In genomic region chr13:106561551-106562170, GRCh38 we compare ENCODE assay signal across 8 cellular contexts. TPM values are rescaled to one million over a fixed set of nuclear protein-coding genes. Genes with fewer than 3 reads are reported as not detected.
DNase-seq lines count a peak whose midpoint lies in the region; ATAC-seq, FAIRE-seq and TF ChIP-seq lines count a peak whose summit lies in the region.

No MANE protein-coding gene starts in this region.

- H3K4me3 ChIP-seq in prostate gland: no peak overlapping the region

- WGBS in prostate gland: 54% methylated on average over 6 of the region's 6 CpGs

- H3K36me3 ChIP-seq in prostate gland: no peaks in the 10 kb centered on the region

- intact Hi-C loops in left cardiac atrium (cut with DNase I) (no loop called here), prostate gland (cut with DNase I) (no loop called here)

- FAIRE-seq in urothelium cell line (lab: Jason Lieb, UNC): no peak

- H3K27ac ChIP-seq in prostate gland: no peak overlapping the region

- no peaks in the 10 kb centered on the region for H3K9me3 ChIP-seq in prostate gland

- no peak for TF ChIP-seq POLR2A in prostate gland (IDR thresholded peaks at IDR 0.05)

- peaks cover 7% of the 10 kb centered on the region for H3K4me1 ChIP-seq in prostate gland (replicated peaks)

- no peak for TF ChIP-seq CTCF in prostate gland (IDR thresholded peaks at IDR 0.05)

- ATAC-seq in GM18907 (IDR thresholded peaks at IDR 0.05; ENCODE audit: unreplicated experiment) (peak; percentile 89), HG02970 (IDR thresholded peaks at IDR 0.05; ENCODE audit: low FRiP score, unreplicated experiment) (peak; percentile 82), left cardiac atrium (peak; percentile 70 to 81)

- peak; percentile 60 to 65 for DNase-seq in activated CD4-positive, alpha-beta T cell treated with anti-CD3 and anti-CD28 coated beads, Interleukin-2, amount 50 U/mL, for 48 hours
- peak; percentile 51 for DNase-seq in left cardiac atrium
- DNase-seq in stimulated activated CD4-positive, alpha-beta T cell treated with anti-CD3 and anti-CD28 coated beads, Interleukin-2, amount 100 ng/mL, for 4 hours (ENCODE audit: low read depth): peak; percentile 42
- no peak for DNase-seq in DMS53 (lab: John Stamatoyannopoulos, UW)
- no peak for DNase-seq in prostate gland (ENCODE audit: low spot score)
- DNase-seq in urothelium cell line (ENCODE audit: low spot score): no peak

- H3K27me3 ChIP-seq in prostate gland (replicated peaks; ENCODE audit: insufficient read depth): no peaks in the 10 kb centered on the region

RNA-seq across cellular contexts. Expression of gene ARGLU1, which starts 6.3 kb away (rescaled TPM):
- total RNA-seq in left cardiac atrium (10 to 100 TPM; 35.4 to 39.0 TPM), prostate gland (10 to 100 TPM; 52.1 to 95.9 TPM)

RNA-seq across cellular contexts. Expression of gene EFNB2, which starts 26.2 kb away (rescaled TPM):
- total RNA-seq in left cardiac atrium (10 to 100 TPM in 1 of 2 donors, 1 to 10 TPM in 1; 9.5 to 14.8 TPM), prostate gland (10 to 100 TPM; 46.1 to 52.4 TPM)

Comparison
In these comparisons a context has a peak if more than half of its experiments do, and no peak if none do; other contexts are left out.
1. DNase-seq: peak in activated CD4-positive, alpha-beta T cell treated with anti-CD3 and anti-CD28 coated beads, Interleukin-2, amount 50 U/mL, for 48 hours (2 of 2), left cardiac atrium (single experiment) and stimulated activated CD4-positive, alpha-beta T cell treated with anti-CD3 and anti-CD28 coated beads, Interleukin-2, amount 100 ng/mL, for 4 hours (single experiment); none in DMS53 (single experiment), prostate gland (single experiment) and urothelium cell line (single experiment).
2. Peak in every context shown above with its lines, with median percentiles within 50 percentile points of each other: ATAC-seq.